ENCODE assay signal across 11 cellular contexts in genomic region chr6:18276610-18277009, GRCh38. TPM values are rescaled to one million over a fixed set of nuclear protein-coding genes. Genes with fewer than 3 reads are reported as not detected.
DNase-seq lines count a peak whose midpoint lies in the region; ATAC-seq and TF ChIP-seq lines count a peak whose summit lies in the region.
"Had no signal": no experiment of that assay in that cellular context is flagged by ENCODE, and none has a peak within 500 bp of the region (broad histone marks: within the 10 kb centered on the region; RNA-seq: fewer than 3 reads in every experiment).

No MANE protein-coding gene starts in this region.

- H3K27ac Mint-ChIP-seq in activated T-helper 17 cell treated with anti-CD3 and anti-CD28 coated beads, Interleukin-2, amount 50 U/mL, for 72 hours: no peak overlapping the region

- H3K36me3 Mint-ChIP-seq in activated T-helper 17 cell treated with anti-CD3 and anti-CD28 coated beads, Interleukin-2, amount 50 U/mL, for 72 hours (ENCODE audit: low read depth): no peaks in the 10 kb centered on the region

- H3K9me3 Mint-ChIP-seq in activated T-helper 17 cell treated with anti-CD3 and anti-CD28 coated beads, Interleukin-2, amount 50 U/mL, for 72 hours: no peaks in the 10 kb centered on the region

- H3K4me3 Mint-ChIP-seq in activated T-helper 17 cell treated with anti-CD3 and anti-CD28 coated beads, Interleukin-2, amount 50 U/mL, for 72 hours: peak overlapping the region; percentile 26

- no peaks in the 10 kb centered on the region for H4K20me1 ChIP-seq in GM23248 (ENCODE audit: insufficient read depth)

- 74 to 75% methylated on average over 6 of the region's 6 CpGs for WGBS in GM23248 (ENCODE audit: low coverage in 1 of 2, low lambda C conversion rate in 2 of 2, missing lambda C conversion rate in 2 of 2), 2 experiments

- H3K9me3 ChIP-seq in GM23248 (ENCODE audit: low read depth) (no peaks in the 10 kb centered on the region), mucosa of descending colon (no peaks in the 10 kb centered on the region)
- H3K9me3 ChIP-seq: Peyer's patch had no signal

- H3K79me2 ChIP-seq in ACC112 (ENCODE audit: control insufficient read depth, insufficient read depth, low read length, unreplicated experiment): no peaks in the 10 kb centered on the region
- no peaks in the 10 kb centered on the region for H3K79me2 ChIP-seq in GM23248 (ENCODE audit: insufficient read depth)

- no peaks in the 10 kb centered on the region for H3K9me2 ChIP-seq in GM23248 (ENCODE audit: insufficient read depth)

- H3F3A ChIP-seq in GM23248 (ENCODE audit: insufficient read depth): no peaks in the 10 kb centered on the region

- H3K27me3 Mint-ChIP-seq in activated T-helper 17 cell treated with anti-CD3 and anti-CD28 coated beads, Interleukin-2, amount 50 U/mL, for 72 hours: peaks cover 44% of the 10 kb centered on the region

- intact Hi-C loops in mucosa of descending colon (cut with DNase I, micrococcal nuclease): no loop called here

- peak overlapping the region; percentile 58 for H3K4me2 ChIP-seq in GM23248 (ENCODE audit: unreplicated experiment)

- H3K4me1 Mint-ChIP-seq in activated T-helper 17 cell treated with anti-CD3 and anti-CD28 coated beads, Interleukin-2, amount 50 U/mL, for 72 hours: no peaks in the 10 kb centered on the region

- no peak for ATAC-seq in activated T-helper 17 cell treated with anti-CD3 and anti-CD28 coated beads, Interleukin-2, amount 50 U/mL, for 72 hours (replicated peaks)
- ATAC-seq in mucosa of descending colon (no peak), HG02970 (IDR thresholded peaks at IDR 0.05; ENCODE audit: low FRiP score, unreplicated experiment) (no peak)

- DNase-seq in GM23248 (no peak), islet precursor cell (peak; percentile 87), mucosa of descending colon (no peak), NCI-H1048 (lab: John Stamatoyannopoulos, UW) (no peak), NCI-H2081 treated with DMSO at 0.1 percent for 48 hours (lab: John Stamatoyannopoulos, UW) (no peak)
- DNase-seq: activated CD8-positive, alpha-beta memory T cell treated with anti-CD3 and anti-CD28 coated beads for 24 hours; Kasumi-1; Peyer's patch had no signal

- H3K27me3 ChIP-seq in ACC112 (ENCODE audit: insufficient read depth, low read length) (peaks cover 44% of the 10 kb centered on the region), GM23248 (replicated peaks; ENCODE audit: insufficient read depth) (0 out of 2 replicates have a peak, but pooled peaks cover 4% of the 10 kb centered on the region)
- H3K27me3 ChIP-seq: Peyer's patch had no signal

- in situ Hi-C loops in GM23248 (cut with MboI): no loop called here

- no peak overlapping the region for H3K27ac ChIP-seq in ACC112 (ENCODE audit: low read depth, low read length)
- no peak overlapping the region for H3K27ac ChIP-seq in GM23248
- H3K27ac ChIP-seq: Peyer's patch had no signal

- no peak for TF ChIP-seq CTCF in mucosa of descending colon (IDR thresholded peaks at IDR 0.05)

- no peak overlapping the region for H3K9ac ChIP-seq in GM23248

- H3K36me3 ChIP-seq in ACC112 (ENCODE audit: insufficient read depth, low read length) (no peaks in the 10 kb centered on the region), GM23248 (ENCODE audit: low read depth) (no peaks in the 10 kb centered on the region), mucosa of descending colon (ENCODE audit: low read depth) (no peaks in the 10 kb centered on the region)
- H3K36me3 ChIP-seq: Peyer's patch had no signal

- H2AFZ ChIP-seq in ACC112 (ENCODE audit: low read length, unreplicated experiment) (no peak overlapping the region), GM23248 (peak overlapping the region; percentile 78)

- H3K4me3 ChIP-seq in ACC112 (ENCODE audit: low read depth, low read length) (peak overlapping the region; percentile 72), GM23248 (peak overlapping the region; percentile 69), mucosa of descending colon (no peak overlapping the region)

- H3K4me1 ChIP-seq in ACC112 (ENCODE audit: control insufficient read depth, insufficient read depth, low read length, unreplicated experiment) (peaks cover 4% of the 10 kb centered on the region), GM23248 (ENCODE audit: insufficient read depth) (no peaks in the 10 kb centered on the region), mucosa of descending colon (ENCODE audit: low read depth) (peaks cover 5% of the 10 kb centered on the region)

RNA-seq across cellular contexts. Expression of gene DEK, which starts 12.3 kb away (rescaled TPM):
- total RNA-seq in GM23248 (2014; rRNA removed; shearing (Covaris generic)): 90.3 and 101 TPM in 2 replicates
- polyA plus RNA-seq in GM23248 (2016; fragmentation: Nextera tagmentation; extraction: Ambion mirVana): 108 and 116 TPM in 2 replicates
- 100 to 1,000 TPM; 111 to 132 TPM for total RNA-seq in activated T-helper 17 cell treated with anti-CD3 and anti-CD28 coated beads, Interleukin-2, amount 50 U/mL, for 72 hours
- 100 to 1,000 TPM in 1 of 3 donors, 10 to 100 TPM in 2; 75.6 to 123 (median 85.0) TPM for total RNA-seq in mucosa of descending colon
